Comparison of ENCODE assay signal across 23 cellular contexts in the genomic region with DNA sequence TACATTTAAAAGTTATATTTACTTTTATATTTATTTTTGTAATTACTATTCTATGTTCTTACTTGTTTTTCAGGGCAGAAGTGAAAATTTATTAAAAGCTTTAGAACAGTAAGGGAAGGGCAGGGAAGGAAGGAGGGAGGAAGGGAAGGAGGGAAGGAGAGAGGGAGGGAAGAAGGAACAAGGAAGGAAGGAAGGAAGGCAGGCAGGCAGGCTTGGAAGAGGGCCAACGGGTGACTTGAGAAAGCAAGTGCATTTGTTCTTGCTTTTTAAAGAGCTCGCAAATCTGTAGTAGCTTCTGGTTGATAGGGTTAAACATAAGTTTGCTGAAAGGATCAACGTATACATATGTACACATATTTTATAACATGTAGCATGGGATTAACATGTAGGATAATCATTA.
"Had no signal": no experiment of that assay in that cellular context is flagged by ENCODE, and none has a peak within 500 bp of the region (broad histone marks: within the 10 kb centered on the region; RNA-seq: fewer than 3 reads in every experiment).

No MANE protein-coding gene starts in this region.

- ATAC-seq: HepG2, Right ventricle myocardium inferior, T-cell had no signal

- H3K27ac ChIP-seq: PC-9, Peyer's patch, SJSA1 had no signal

- H3K36me3 Mint-ChIP-seq: T-cell had no signal

- H3K4me2 ChIP-seq: PC-9, SK-N-SH had no signal

- H3K27me3 ChIP-seq: Peyer's patch, SJSA1 had no signal

- H3K27ac Mint-ChIP-seq: T-cell had no signal

- H3K4me3 ChIP-seq: PC-9, Peyer's patch, SJSA1 had no signal

- H3K9ac ChIP-seq: SK-N-SH had no signal

- H3K4me1 ChIP-seq: Peyer's patch, SJSA1 had no signal

- H2AFZ ChIP-seq: PC-9 had no signal

- H3K4me3 Mint-ChIP-seq: T-cell had no signal

- H3K36me3 ChIP-seq: Peyer's patch, SJSA1 had no signal

- H3K27me3 Mint-ChIP-seq: T-cell had no signal

- H3K4me1 Mint-ChIP-seq: T-cell had no signal

- H3K9me3 ChIP-seq: Peyer's patch, SJSA1, SK-N-SH had no signal

- DNase-seq: IMR-90, KG1, MM.1S, NCI-H1092 treated with DMSO at 0.1 percent for 48 hours, NCI-H1436, NCI-H187, NCI-H2029, NCI-H2081 treated with DMSO at 0.1 percent for 48 hours, NCI-H2171, NCI-H446, NCI-H510A, NCI-H524 treated with DMSO at 0.1 percent for 48 hours, NCI-H69, NCI-H774, PC-9, Peyer's patch, SHP77 treated with DMSO at 0.1 percent for 48 hours, SK-N-SH, SW 1271, T-cell had no signal
